1 cellular context compared by ENCODE assay signal in genomic region chr22:36280379-36280778, GRCh38.
A peak's percentile ranks its signal among the peaks of the same experiment; 100 is the strongest.
TF ChIP-seq lines count a peak whose summit lies in the region.

No MANE protein-coding gene starts in this region.

TF ChIP-seq in HepG2, 621 proteins besides CTCF, POLR2A, EP300 and RAD21:
- TF ChIP-seq ZBTB38 (CRISPR knock-in tag; IDR thresholded peaks at IDR 0.05) (peak; percentile 4; the same call in 1 of the 2 replicates), ZBTB20 (CRISPR knock-in tag; IDR thresholded peaks at IDR 0.05; ENCODE audit: borderline replicate concordance, low read depth) (no peak), AGO2 (optimal IDR thresholded peaks at IDR 0.05; ENCODE audit: low read depth, low read length) (peak; percentile 12), ZNF704 (CRISPR knock-in tag; IDR thresholded peaks at IDR 0.05; ENCODE audit: borderline replicate concordance) (no peak), RBM22 (optimal IDR thresholded peaks at IDR 0.05; ENCODE audit: low read length) (peak; percentile 24), ZFP36L2 (CRISPR knock-in tag; IDR thresholded peaks at IDR 0.05) (no peak), ZBTB33 (CRISPR knock-in tag; IDR thresholded peaks at IDR 0.05) (0 out of 2 replicates have a peak, but pooled peaks have one; percentile 35), GLI4 (CRISPR knock-in tag; IDR thresholded peaks at IDR 0.05; ENCODE audit: borderline replicate concordance) (no peak)
